Comparison of ENCODE assay signal across 8 cellular contexts in the genomic region with DNA sequence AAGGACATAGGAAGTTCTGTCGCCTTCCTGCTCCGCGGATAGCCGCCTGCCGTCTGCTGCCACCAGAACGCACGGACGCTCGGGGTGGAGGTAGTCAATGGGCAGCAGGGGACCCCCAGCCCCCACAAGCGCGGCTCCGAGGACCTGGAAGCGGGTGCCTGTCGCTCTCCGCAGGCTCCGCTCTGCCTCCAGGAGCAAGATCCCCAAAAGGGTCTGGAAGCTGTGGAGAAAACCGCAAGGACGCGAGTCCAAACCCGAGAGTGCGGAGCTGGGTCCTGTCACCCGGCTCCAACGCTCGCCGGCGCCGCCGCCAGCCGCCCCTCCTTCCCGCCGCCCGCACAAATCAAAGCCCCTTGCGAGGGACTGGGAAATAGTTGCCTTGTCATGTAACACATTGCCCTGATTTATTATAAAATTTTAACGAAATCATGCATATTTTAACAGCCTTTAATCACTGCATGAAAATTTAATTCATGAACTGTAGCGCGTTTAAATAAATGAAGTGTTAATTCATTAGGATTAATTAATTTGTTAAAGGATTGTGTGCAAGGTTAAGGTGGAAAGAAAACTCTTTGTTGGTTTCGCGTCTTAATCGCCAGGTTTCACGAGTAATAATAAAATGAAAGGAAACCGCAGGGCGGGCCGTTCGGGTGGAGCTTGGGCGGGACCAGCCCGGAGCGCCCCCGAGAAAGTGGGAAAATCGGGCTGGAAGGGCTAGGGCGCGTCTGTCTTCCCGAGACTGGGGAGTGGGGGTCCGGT. TPM values are rescaled to one million over a fixed set of nuclear protein-coding genes. Genes with fewer than 3 reads are reported as not detected.
DNase-seq lines count a peak whose midpoint lies in the region; ATAC-seq and TF ChIP-seq lines count a peak whose summit lies in the region.

No MANE protein-coding gene starts in this region.

- H2AFZ ChIP-seq in OCI-LY3 (ENCODE audit: low read depth, low read length), result no peak overlapping the region
- no peak overlapping the region for H2AFZ ChIP-seq in osteoblast (ENCODE audit: low read length)

- H3K4me1 ChIP-seq in CD8-positive, alpha-beta memory T cell (ENCODE audit: insufficient read depth, low read length), result peaks cover 20% of the 10 kb centered on the region
- H3K4me1 ChIP-seq in OCI-LY3 (ENCODE audit: low read length) (peaks cover 19% of the 10 kb centered on the region), osteoblast (ENCODE audit: insufficient read depth, low read length) (peaks cover 7% of the 10 kb centered on the region)

- no peak for DNase-seq in CD8-positive, alpha-beta memory T cell
- DNase-seq in fibroblast of the aortic adventitia (ENCODE audit: low read depth) (no peak), osteoblast (ENCODE audit: insufficient read length, low spot score, missing footprints) (no peak), NCI-H187 treated with DMSO at 0.1 percent for 48 hours (lab: John Stamatoyannopoulos, UW) (no peak)
- no peak for DNase-seq in activated effector memory CD4-positive, alpha-beta T cell treated with anti-CD3 and anti-CD28 coated beads, Interleukin-2, amount 50 U/mL, for 16 hours

- H3K36me3 Mint-ChIP-seq in CD8-positive, alpha-beta memory T cell, result no peaks in the 10 kb centered on the region

- peak overlapping the region; percentile 42 to 88 (median 78) for H3K4me3 Mint-ChIP-seq in CD8-positive, alpha-beta memory T cell

- peak overlapping the region in 1 of 8 donors; percentile 48 for H3K27ac Mint-ChIP-seq in CD8-positive, alpha-beta memory T cell

- no peaks in the 10 kb centered on the region for H3K79me2 ChIP-seq in OCI-LY3 (ENCODE audit: low read length)
- no peaks in the 10 kb centered on the region for H3K79me2 ChIP-seq in osteoblast (ENCODE audit: insufficient read depth, low read length)

- H3K4me1 Mint-ChIP-seq in CD8-positive, alpha-beta memory T cell, result peaks cover 28 to 47% (median 43%) of the 10 kb centered on the region in 3 donors

- no peaks in the 10 kb centered on the region for H3K9me3 ChIP-seq in CD8-positive, alpha-beta memory T cell (ENCODE audit: low read length)
- H3K9me3 ChIP-seq in OCI-LY3 (ENCODE audit: insufficient read depth, low read length) (no peaks in the 10 kb centered on the region), osteoblast (ENCODE audit: low read depth, low read length) (no peaks in the 10 kb centered on the region)

- no peaks in the 10 kb centered on the region for H3K9me3 Mint-ChIP-seq in CD8-positive, alpha-beta memory T cell

- no peaks in the 10 kb centered on the region for H3K36me3 ChIP-seq in CD8-positive, alpha-beta memory T cell (ENCODE audit: insufficient read depth, low read length)
- H3K36me3 ChIP-seq in OCI-LY3 (replicated peaks; ENCODE audit: low read depth, low read length) (no peaks in the 10 kb centered on the region), osteoblast (ENCODE audit: insufficient read depth, low read length) (no peaks in the 10 kb centered on the region)

- POLR2A ChIA-PET in CD8-positive, alpha-beta memory T cell (lab: Charles Lee), result no interaction called here

- peaks cover 62 to 65% of the 10 kb centered on the region in 2 donors for H3K27me3 Mint-ChIP-seq in CD8-positive, alpha-beta memory T cell

- peak overlapping the region; percentile 53 for H3K4me2 ChIP-seq in OCI-LY3 (ENCODE audit: low read length)
- peak overlapping the region; percentile 76 for H3K4me2 ChIP-seq in osteoblast (ENCODE audit: insufficient read depth, low read length)

- CTCF ChIA-PET in CD8-positive, alpha-beta memory T cell (lab: Charles Lee), result no interaction called here

- H3K4me3 ChIP-seq in CD8-positive, alpha-beta memory T cell (ENCODE audit: low read length), result peak overlapping the region; percentile 33
- peak overlapping the region; percentile 69 for H3K4me3 ChIP-seq in OCI-LY3 (ENCODE audit: low read length)
- H3K4me3 ChIP-seq in fibroblast of the aortic adventitia (ENCODE audit: low read depth, low read length), result peak overlapping the region; percentile 63
- H3K4me3 ChIP-seq in osteoblast (ENCODE audit: insufficient read depth, low read length), result peak overlapping the region; percentile 66

- H3K9ac ChIP-seq in OCI-LY3 (ENCODE audit: low read length), result peak overlapping the region; percentile 7; the same call in 1 of the 2 replicates

- no peak overlapping the region for H3K27ac ChIP-seq in CD8-positive, alpha-beta memory T cell (ENCODE audit: low read depth, low read length)
- H3K27ac ChIP-seq in OCI-LY3 (ENCODE audit: low read length) (no peak overlapping the region), osteoblast (ENCODE audit: low read depth, low read length) (no peak overlapping the region)

- no peak for TF ChIP-seq CTCF in OCI-LY3 (IDR thresholded peaks at IDR 0.05; ENCODE audit: low read depth, low read length)
- TF ChIP-seq CTCF in fibroblast of the aortic adventitia (IDR thresholded peaks at IDR 0.05; ENCODE audit: insufficient read depth, low read length), result no peak
- TF ChIP-seq CTCF in osteoblast (IDR thresholded peaks at IDR 0.05; ENCODE audit: extremely low read depth, low read depth, low read length), result no peak

- no peak for ATAC-seq in HG02798 (IDR thresholded peaks at IDR 0.05; ENCODE audit: poor library complexity, unreplicated experiment)
- ATAC-seq in GM18858 (IDR thresholded peaks at IDR 0.05; ENCODE audit: unreplicated experiment), result no peak

- H4K20me1 ChIP-seq in OCI-LY3 (ENCODE audit: insufficient read depth, low read length), result peaks cover 8% of the 10 kb centered on the region; the same call in 1 of the 2 replicates
- H4K20me1 ChIP-seq in osteoblast (ENCODE audit: insufficient read depth, low read length), result peaks cover 8% of the 10 kb centered on the region

- H3K27me3 ChIP-seq in CD8-positive, alpha-beta memory T cell (ENCODE audit: insufficient read depth, low read length, poor library complexity, severe bottlenecking), result peaks cover 58% of the 10 kb centered on the region
- H3K27me3 ChIP-seq in OCI-LY3 (ENCODE audit: low read depth, low read length), result no peaks in the 10 kb centered on the region
- H3K27me3 ChIP-seq in osteoblast (ENCODE audit: insufficient read depth, low read length), result peaks cover 74% of the 10 kb centered on the region

RNA-seq across cellular contexts. Expression of gene POU4F1, which starts 5.5 kb away (rescaled TPM):
- total RNA-seq in CD8-positive, alpha-beta memory T cell, result under 1 TPM; 0.07 to 0.09 TPM
- not detected for polyA plus RNA-seq in CD8-positive, alpha-beta memory T cell
- total RNA-seq in fibroblast of the aortic adventitia (ENCODE audit: low replicate concordance) (not detected in 2 replicates), osteoblast (not detected in 2 replicates)

RNA-seq across cellular contexts. Expression of gene OBI1, which starts 50.1 kb away (rescaled TPM):
- 10 to 100 TPM; 20.6 to 20.9 TPM for total RNA-seq in CD8-positive, alpha-beta memory T cell
- 12.6 TPM for polyA plus RNA-seq in CD8-positive, alpha-beta memory T cell
- 20.0 and 28.3 TPM in 2 replicates for total RNA-seq in fibroblast of the aortic adventitia (ENCODE audit: low replicate concordance)
- 12.7 TPM in 2 replicates for total RNA-seq in osteoblast
